ENCODE assay signal across 1 cellular context in the genomic region with DNA sequence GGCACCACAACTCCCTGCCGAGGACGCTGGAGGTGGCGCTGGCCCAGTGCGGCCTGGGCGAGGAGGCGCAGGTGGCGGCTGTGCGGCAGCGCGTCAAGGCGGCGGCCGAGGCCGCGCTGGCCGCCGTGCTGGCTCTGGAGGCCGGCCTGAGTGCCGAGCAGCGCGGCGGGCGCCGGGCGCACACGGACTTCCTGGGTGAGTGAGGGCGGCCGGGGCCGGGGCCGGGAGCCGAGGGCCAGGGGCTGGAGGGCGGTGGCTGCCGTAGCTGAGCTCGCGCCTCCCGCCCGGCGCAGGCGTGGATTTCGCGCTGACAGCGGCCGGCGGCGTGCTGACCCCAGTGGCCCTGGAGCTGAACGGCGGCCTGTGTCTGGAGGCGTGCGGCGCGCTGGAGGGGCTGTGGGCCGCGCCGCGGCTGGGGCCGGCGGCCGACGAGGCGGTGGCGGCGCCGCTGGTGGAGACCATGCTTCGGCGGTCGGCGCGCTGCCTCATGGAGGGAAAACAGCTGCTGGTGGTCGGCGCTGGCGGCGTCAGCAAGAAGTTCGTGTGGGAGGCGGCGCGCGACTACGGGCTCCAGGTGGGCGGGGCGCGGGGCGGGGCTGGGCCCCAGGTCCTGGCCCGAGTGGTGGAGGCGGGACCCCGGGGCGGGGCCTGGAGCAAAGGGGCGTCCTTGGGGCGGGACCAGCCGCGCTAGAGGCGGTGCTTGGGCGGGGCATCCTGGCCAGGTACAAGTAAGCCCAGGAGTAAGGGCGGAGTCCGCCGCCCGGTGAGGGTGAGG.
TF ChIP-seq lines count a peak whose summit lies in the region.

No MANE protein-coding gene starts in this region.

TF ChIP-seq in K562, 482 proteins besides CTCF, POLR2A, EP300 and RAD21 (continued from another document and continues in another):
- TF ChIP-seq, protein P1, sequence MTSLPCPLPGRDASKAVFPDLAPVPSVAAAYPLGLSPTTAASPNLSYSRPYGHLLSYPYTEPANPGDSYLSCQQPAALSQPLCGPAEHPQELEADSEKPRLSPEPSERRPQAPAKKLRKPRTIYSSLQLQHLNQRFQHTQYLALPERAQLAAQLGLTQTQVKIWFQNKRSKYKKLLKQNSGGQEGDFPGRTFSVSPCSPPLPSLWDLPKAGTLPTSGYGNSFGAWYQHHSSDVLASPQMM (CRISPR knock-in tag; IDR thresholded peaks at IDR 0.05), result no peak
- peak; percentile 89 for TF ChIP-seq CTBP1 (IDR thresholded peaks at IDR 0.05; ENCODE audit: borderline replicate concordance)
- no peak for TF ChIP-seq BCLAF1 (IDR thresholded peaks at IDR 0.05; ENCODE audit: borderline replicate concordance in 1 of 2, control insufficient read depth in 1 of 2, low read depth in 2 of 2, low read length in 1 of 2)
- no peak for TF ChIP-seq FOXM1 (IDR thresholded peaks at IDR 0.05; ENCODE audit: low read depth)
- no peak for TF ChIP-seq FOXM1 (CRISPR knock-in tag; IDR thresholded peaks at IDR 0.05; ENCODE audit: low read depth)
- TF ChIP-seq ZNF316 (IDR thresholded peaks at IDR 0.05), result no peak
- TF ChIP-seq SNRNP70 (optimal IDR thresholded peaks at IDR 0.05; ENCODE audit: low read depth, low read length), result no peak
- TF ChIP-seq U2AF2 (optimal IDR thresholded peaks at IDR 0.05; ENCODE audit: low read depth, low read length), result no peak
- TF ChIP-seq BACH1 (tag; IDR thresholded peaks at IDR 0.05), result no peak
- no peak for TF ChIP-seq ZNF263 (CRISPR knock-in tag; IDR thresholded peaks at IDR 0.05; ENCODE audit: borderline replicate concordance)
- no peak for TF ChIP-seq ZNF12 (CRISPR knock-in tag; IDR thresholded peaks at IDR 0.05)
- no peak for TF ChIP-seq ZNF146 (CRISPR knock-in tag; IDR thresholded peaks at IDR 0.05; ENCODE audit: unreplicated experiment)
- TF ChIP-seq JUNB (CRISPR knock-in tag; conservative IDR thresholded peaks at IDR 0.05), result no peak
- TF ChIP-seq, protein P2, sequence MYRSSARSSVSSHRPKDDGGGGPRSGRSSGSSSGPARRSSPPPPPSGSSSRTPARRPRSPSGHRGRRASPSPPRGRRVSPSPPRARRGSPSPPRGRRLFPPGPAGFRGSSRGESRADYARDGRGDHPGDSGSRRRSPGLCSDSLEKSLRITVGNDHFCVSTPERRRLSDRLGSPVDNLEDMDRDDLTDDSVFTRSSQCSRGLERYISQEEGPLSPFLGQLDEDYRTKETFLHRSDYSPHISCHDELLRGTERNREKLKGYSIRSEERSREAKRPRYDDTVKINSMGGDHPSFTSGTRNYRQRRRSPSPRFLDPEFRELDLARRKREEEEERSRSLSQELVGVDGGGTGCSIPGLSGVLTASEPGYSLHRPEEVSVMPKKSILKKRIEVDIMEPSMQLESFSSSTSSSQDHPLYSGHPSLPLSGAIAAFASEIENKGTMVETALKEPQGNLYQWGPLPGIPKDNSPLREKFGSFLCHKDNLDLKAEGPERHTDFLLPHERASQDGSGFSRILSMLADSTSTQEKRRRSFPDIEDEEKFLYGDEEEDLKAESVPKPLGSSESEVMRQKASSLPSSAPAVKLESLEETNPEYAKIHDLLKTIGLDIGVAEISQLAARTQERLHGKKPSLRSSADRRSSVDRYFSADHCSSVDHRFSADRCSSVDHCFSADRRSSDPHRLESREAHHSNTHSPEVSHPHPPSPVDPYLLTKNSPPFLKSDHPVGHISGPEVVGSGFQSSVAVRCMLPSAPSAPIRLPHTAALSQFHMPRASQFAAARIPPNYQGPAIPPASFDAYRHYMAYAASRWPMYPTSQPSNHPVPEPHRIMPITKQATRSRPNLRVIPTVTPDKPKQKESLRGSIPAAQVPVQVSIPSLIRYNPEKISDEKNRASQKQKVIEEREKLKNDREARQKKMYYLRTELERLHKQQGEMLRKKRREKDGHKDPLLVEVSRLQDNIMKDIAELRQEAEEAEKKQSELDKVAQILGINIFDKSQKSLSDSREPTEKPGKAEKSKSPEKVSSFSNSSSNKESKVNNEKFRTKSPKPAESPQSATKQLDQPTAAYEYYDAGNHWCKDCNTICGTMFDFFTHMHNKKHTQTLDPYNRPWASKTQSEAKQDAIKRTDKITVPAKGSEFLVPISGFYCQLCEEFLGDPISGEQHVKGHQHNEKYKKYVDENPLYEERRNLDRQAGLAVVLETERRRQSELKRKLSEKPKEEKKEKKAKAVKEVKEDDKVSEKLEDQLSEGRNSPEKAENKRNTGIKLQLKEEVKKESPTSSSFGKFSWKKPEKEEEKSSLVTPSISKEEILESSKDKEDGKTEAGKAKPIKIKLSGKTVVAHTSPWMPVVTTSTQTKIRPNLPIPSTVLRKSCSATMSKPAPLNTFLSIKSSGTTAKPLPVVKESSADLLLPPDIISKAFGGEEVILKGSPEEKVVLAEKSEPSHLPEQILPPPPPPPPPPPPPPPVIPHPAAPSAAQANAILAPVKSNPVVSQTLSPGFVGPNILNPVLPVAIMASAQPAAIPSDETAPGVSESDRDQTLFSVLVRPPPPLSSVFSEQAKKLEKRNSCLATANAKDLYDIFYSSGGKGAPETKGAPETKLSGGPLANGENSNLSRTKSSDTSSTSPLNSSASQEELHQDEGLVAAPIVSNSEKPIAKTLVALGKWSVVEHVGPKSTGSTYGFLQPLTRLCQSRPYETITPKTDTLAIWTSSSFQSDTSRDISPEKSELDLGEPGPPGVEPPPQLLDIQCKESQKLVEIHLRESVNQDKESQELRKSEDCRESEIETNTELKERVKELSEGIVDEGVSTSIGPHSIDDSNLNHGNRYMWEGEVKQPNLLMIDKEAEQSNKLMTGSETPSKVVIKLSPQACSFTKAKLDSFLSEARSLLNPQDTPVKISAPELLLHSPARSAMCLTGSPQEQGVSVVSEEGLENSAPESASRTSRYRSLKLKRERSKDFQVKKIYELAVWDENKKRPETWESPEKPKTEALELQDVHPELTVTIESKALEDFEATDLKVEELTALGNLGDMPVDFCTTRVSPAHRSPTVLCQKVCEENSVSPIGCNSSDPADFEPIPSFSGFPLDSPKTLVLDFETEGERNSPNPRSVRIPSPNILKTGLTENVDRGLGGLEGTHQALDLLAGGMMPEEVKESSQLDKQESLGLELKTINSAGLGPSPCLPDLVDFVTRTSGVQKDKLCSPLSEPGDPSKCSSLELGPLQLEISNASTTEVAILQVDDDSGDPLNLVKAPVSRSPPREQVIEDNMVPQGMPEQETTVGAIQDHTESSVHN (IDR thresholded peaks at IDR 0.05; ENCODE audit: borderline replicate concordance in 1 of 2, low read depth in 1 of 2), result no peak
- TF ChIP-seq RNF2 (IDR thresholded peaks at IDR 0.05), result no peak
- TF ChIP-seq, protein P3, sequence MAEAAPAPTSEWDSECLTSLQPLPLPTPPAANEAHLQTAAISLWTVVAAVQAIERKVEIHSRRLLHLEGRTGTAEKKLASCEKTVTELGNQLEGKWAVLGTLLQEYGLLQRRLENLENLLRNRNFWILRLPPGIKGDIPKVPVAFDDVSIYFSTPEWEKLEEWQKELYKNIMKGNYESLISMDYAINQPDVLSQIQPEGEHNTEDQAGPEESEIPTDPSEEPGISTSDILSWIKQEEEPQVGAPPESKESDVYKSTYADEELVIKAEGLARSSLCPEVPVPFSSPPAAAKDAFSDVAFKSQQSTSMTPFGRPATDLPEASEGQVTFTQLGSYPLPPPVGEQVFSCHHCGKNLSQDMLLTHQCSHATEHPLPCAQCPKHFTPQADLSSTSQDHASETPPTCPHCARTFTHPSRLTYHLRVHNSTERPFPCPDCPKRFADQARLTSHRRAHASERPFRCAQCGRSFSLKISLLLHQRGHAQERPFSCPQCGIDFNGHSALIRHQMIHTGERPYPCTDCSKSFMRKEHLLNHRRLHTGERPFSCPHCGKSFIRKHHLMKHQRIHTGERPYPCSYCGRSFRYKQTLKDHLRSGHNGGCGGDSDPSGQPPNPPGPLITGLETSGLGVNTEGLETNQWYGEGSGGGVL (CRISPR knock-in tag; IDR thresholded peaks at IDR 0.05), result no peak
- no peak for TF ChIP-seq STAT5B (CRISPR knock-in tag; IDR thresholded peaks at IDR 0.05)
- TF ChIP-seq HDAC2 (IDR thresholded peaks at IDR 0.05), result no peak
- TF ChIP-seq SP2 (IDR thresholded peaks at IDR 0.05; ENCODE audit: extremely low read depth, low read depth, low read length, poor library complexity, severe bottlenecking), result no peak
- no peak for TF ChIP-seq MBD2 (IDR thresholded peaks at IDR 0.05; ENCODE audit: borderline replicate concordance, low read depth)
- peak; percentile 46; the same call in 1 of the 2 replicates for TF ChIP-seq ZBTB7A (IDR thresholded peaks at IDR 0.05; ENCODE audit: borderline replicate concordance, control insufficient read depth, low read depth, low read length)
- TF ChIP-seq TCF7L2 (IDR thresholded peaks at IDR 0.05; ENCODE audit: low read depth, low read length), result no peak
- no peak for TF ChIP-seq NR2C1 (IDR thresholded peaks at IDR 0.05)
- no peak for TF ChIP-seq NR2C1 (tag; IDR thresholded peaks at IDR 0.05)
- TF ChIP-seq CBX2 (IDR thresholded peaks at IDR 0.05; ENCODE audit: insufficient read depth, low read length, poor library complexity, severe bottlenecking), result no peak
- TF ChIP-seq, protein P4, sequence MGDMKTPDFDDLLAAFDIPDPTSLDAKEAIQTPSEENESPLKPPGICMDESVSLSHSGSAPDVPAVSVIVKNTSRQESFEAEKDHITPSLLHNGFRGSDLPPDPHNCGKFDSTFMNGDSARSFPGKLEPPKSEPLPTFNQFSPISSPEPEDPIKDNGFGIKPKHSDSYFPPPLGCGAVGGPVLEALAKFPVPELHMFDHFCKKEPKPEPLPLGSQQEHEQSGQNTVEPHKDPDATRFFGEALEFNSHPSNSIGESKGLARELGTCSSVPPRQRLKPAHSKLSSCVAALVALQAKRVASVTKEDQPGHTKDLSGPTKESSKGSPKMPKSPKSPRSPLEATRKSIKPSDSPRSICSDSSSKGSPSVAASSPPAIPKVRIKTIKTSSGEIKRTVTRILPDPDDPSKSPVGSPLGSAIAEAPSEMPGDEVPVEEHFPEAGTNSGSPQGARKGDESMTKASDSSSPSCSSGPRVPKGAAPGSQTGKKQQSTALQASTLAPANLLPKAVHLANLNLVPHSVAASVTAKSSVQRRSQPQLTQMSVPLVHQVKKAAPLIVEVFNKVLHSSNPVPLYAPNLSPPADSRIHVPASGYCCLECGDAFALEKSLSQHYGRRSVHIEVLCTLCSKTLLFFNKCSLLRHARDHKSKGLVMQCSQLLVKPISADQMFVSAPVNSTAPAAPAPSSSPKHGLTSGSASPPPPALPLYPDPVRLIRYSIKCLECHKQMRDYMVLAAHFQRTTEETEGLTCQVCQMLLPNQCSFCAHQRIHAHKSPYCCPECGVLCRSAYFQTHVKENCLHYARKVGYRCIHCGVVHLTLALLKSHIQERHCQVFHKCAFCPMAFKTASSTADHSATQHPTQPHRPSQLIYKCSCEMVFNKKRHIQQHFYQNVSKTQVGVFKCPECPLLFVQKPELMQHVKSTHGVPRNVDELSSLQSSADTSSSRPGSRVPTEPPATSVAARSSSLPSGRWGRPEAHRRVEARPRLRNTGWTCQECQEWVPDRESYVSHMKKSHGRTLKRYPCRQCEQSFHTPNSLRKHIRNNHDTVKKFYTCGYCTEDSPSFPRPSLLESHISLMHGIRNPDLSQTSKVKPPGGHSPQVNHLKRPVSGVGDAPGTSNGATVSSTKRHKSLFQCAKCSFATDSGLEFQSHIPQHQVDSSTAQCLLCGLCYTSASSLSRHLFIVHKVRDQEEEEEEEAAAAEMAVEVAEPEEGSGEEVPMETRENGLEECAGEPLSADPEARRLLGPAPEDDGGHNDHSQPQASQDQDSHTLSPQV (IDR thresholded peaks at IDR 0.05), result peak; percentile 83
- no peak for TF ChIP-seq NFXL1 (CRISPR knock-in tag; IDR thresholded peaks at IDR 0.05)
- no peak for TF ChIP-seq THAP12 (CRISPR knock-in tag; IDR thresholded peaks at IDR 0.05)
- TF ChIP-seq, protein P5, sequence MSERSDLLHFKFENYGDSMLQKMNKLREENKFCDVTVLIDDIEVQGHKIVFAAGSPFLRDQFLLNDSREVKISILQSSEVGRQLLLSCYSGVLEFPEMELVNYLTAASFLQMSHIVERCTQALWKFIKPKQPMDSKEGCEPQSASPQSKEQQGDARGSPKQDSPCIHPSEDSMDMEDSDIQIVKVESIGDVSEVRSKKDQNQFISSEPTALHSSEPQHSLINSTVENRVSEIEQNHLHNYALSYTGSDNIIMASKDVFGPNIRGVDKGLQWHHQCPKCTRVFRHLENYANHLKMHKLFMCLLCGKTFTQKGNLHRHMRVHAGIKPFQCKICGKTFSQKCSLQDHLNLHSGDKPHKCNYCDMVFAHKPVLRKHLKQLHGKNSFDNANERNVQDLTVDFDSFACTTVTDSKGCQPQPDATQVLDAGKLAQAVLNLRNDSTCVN (CRISPR knock-in tag; IDR thresholded peaks at IDR 0.05), result no peak
- no peak for TF ChIP-seq SPI1 (IDR thresholded peaks at IDR 0.05; ENCODE audit: borderline replicate concordance, low read depth, low read length)
